ENCODE assay signal across 30 cellular contexts in genomic region chr9:103545260-103545659, GRCh38.
"Had no signal": no experiment of that assay in that cellular context is flagged by ENCODE, and none has a peak within 500 bp of the region (broad histone marks: within the 10 kb centered on the region; RNA-seq: fewer than 3 reads in every experiment).

No MANE protein-coding gene starts in this region.

- H3K27ac ChIP-seq: neural progenitor cell, ovary, parathyroid adenoma, right atrium auricular region, right lobe of liver, sigmoid colon, skin epidermis, spleen, suprapubic skin, testis, tibial artery, transverse colon, upper lobe of right lung, uterus had no signal

- H3K36me3 ChIP-seq: neural progenitor cell, ovary, right atrium auricular region, right lobe of liver, sigmoid colon, spleen, suprapubic skin, tibial artery, transverse colon, upper lobe of right lung, uterus had no signal

- H3K4me2 ChIP-seq: neural progenitor cell, smooth muscle cell had no signal

- H3K4me3 ChIP-seq: neural progenitor cell, ovary, right atrium auricular region, right lobe of liver, sigmoid colon, skin epidermis, smooth muscle cell, spleen, suprapubic skin, testis, tibial artery, transverse colon, upper lobe of right lung, uterus had no signal

- H3K9ac ChIP-seq: neural progenitor cell, parathyroid adenoma had no signal

- DNase-seq: naive thymus-derived CD4-positive, alpha-beta T cell; natural killer cell; occipital lobe; ovary; posterior cingulate gyrus; retina; right lobe of liver; sigmoid colon; spleen; stimulated activated CD4-positive, alpha-beta T cell treated with anti-CD3 and anti-CD28 coated beads, Interleukin-12 subunit alpha, Interleukin-12 subunit beta, amount 100 ng/mL, for 4 hours; stimulated activated CD4-positive, alpha-beta T cell treated with anti-CD3 and anti-CD28 coated beads, Interleukin-1b, Interleukin-23, amount 100 ng/mL, for 48 hours; stimulated activated CD4-positive, alpha-beta T cell treated with anti-CD3 and anti-CD28 coated beads, Interleukin-4, amount 100 ng/mL, for 1 hour; stimulated activated CD4-positive, alpha-beta T cell treated with anti-CD3 and anti-CD28 coated beads, Interleukin-4, amount 100 ng/mL, for 4 hours; stimulated activated CD8-positive, alpha-beta memory T cell treated with anti-CD3 and anti-CD28 coated beads, Interleukin-4, amount 100 ng/mL, for 48 hours; stimulated activated naive CD4-positive, alpha-beta T cell; stimulated activated naive CD8-positive, alpha-beta T cell treated with anti-CD3 and anti-CD28 coated beads, Interleukin-15, amount 100 ng/mL, for 72 hours; stimulated activated naive CD8-positive, alpha-beta T cell treated with anti-CD3 and anti-CD28 coated beads, Interleukin-15, Interleukin-2, amounts not matched to agents 100 U/mL and 50 U/mL, for 24 hours; substantia nigra; testis; tibial artery; transverse colon; upper lobe of right lung; uterus had no signal

- H3K9me3 ChIP-seq: ovary, right atrium auricular region, right lobe of liver, sigmoid colon, spleen, suprapubic skin, testis, tibial artery, transverse colon, upper lobe of right lung, uterus had no signal

- H2AFZ ChIP-seq: neural progenitor cell, parathyroid adenoma had no signal

- ATAC-seq: naive thymus-derived CD4-positive, alpha-beta T cell; natural killer cell; right lobe of liver; stimulated activated memory B cell treated with anti-CD40 and anti-IgM and Interleukin-4, amounts not matched to agents 10 μg/mL and 1 μg/mL and 100 μg/mL, for 72 hours; stimulated activated naive CD8-positive, alpha-beta T cell treated with anti-CD3 and anti-CD28 coated beads, Interleukin-15, amount 100 ng/mL, for 72 hours; stimulated activated naive CD8-positive, alpha-beta T cell treated with anti-CD3 and anti-CD28 coated beads, Interleukin-15, Interleukin-2, amounts not matched to agents 100 U/mL and 50 U/mL, for 24 hours; upper lobe of right lung had no signal

- H3K27me3 ChIP-seq: neural progenitor cell, ovary, right atrium auricular region, right lobe of liver, sigmoid colon, spleen, suprapubic skin, testis, tibial artery, transverse colon, upper lobe of right lung, uterus had no signal

- H3K79me2 ChIP-seq: parathyroid adenoma had no signal

- H3K4me1 ChIP-seq: neural progenitor cell, parathyroid adenoma, right atrium auricular region, right lobe of liver, sigmoid colon, spleen, suprapubic skin, testis, tibial artery, transverse colon, upper lobe of right lung, uterus had no signal
